In the genomic region with DNA sequence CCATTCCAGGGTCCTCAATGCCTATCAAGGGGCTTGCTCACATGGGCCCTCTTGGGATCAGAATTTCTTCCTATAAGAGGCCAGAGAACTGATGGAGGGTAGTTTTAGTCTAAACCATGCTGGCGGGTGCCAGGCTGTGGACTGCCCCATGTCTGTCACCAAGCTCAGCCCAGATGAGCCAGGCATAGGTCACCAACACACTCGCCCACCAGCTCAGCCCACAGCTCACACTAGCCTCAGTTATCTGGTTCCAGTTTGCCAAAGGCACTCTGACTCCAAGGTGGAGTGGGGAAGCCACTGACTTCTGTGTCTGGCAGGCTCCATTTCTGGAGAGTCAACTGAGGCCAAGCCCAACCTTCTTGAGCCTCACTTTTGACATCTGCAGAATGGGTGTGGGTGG, we compare ENCODE assay signal across 15 cellular contexts. TPM values are rescaled to one million over a fixed set of nuclear protein-coding genes. Genes with fewer than 3 reads are reported as not detected.
DNase-seq lines count a peak whose midpoint lies in the region; ATAC-seq and TF ChIP-seq lines count a peak whose summit lies in the region.
"Had no signal": no experiment of that assay in that cellular context is flagged by ENCODE, and none has a peak within 500 bp of the region (broad histone marks: within the 10 kb centered on the region; RNA-seq: fewer than 3 reads in every experiment).

No MANE protein-coding gene starts in this region.

- H3K27ac ChIP-seq in left ventricle myocardium inferior (replicated peaks): peak overlapping the region; percentile 83
- peak overlapping the region; percentile 70 for H3K27ac ChIP-seq in angular gyrus (ENCODE audit: low read depth, low read length)
- peak overlapping the region; percentile 85 to 90 for H3K27ac ChIP-seq in coronary artery
- H3K27ac ChIP-seq in thoracic aorta: peak overlapping the region; percentile 60 to 98
- H3K27ac ChIP-seq: BLaER1 had no signal

- H3K9me3 ChIP-seq in left ventricle myocardium inferior (replicated peaks) (no peaks in the 10 kb centered on the region), thoracic aorta (no peaks in the 10 kb centered on the region)
- H3K9me3 ChIP-seq: BLaER1, Caco-2 had no signal

- peaks cover 59% of the 10 kb centered on the region for H3K4me1 ChIP-seq in left ventricle myocardium inferior
- H3K4me1 ChIP-seq in thoracic aorta (ENCODE audit: control insufficient read depth in 1 of 2, low read depth in 2 of 2): peaks cover 27 to 63% of the 10 kb centered on the region in 2 donors
- H3K4me1 ChIP-seq: Caco-2 had no signal

- DNase-seq in left ventricle myocardium inferior (no peak), Right ventricle myocardium superior (no peak), coronary artery (ENCODE audit: low spot score) (no peak), thoracic aorta (ENCODE audit: low spot score) (no peak), NCI-H226 (no peak), occipital lobe (lab: John Stamatoyannopoulos, UW) (no peak)
- DNase-seq: 8988T, AML-193, Caco-2, DND-41, GDM1, HCEC 1CT had no signal

- H3K4me3 ChIP-seq in left ventricle myocardium inferior (no peak overlapping the region), coronary artery (no peak overlapping the region), thoracic aorta (no peak overlapping the region)
- H3K4me3 ChIP-seq: BLaER1 had no signal

- TF ChIP-seq CTCF in left ventricle myocardium inferior (IDR thresholded peaks at IDR 0.05; ENCODE audit: borderline replicate concordance): no peak
- no peak for TF ChIP-seq CTCF in coronary artery (IDR thresholded peaks at IDR 0.05)
- no peak for TF ChIP-seq CTCF in thoracic aorta (IDR thresholded peaks at IDR 0.05)

- H3K36me3 ChIP-seq in left ventricle myocardium inferior (no peaks in the 10 kb centered on the region), thoracic aorta (no peaks in the 10 kb centered on the region)
- H3K36me3 ChIP-seq: BLaER1 had no signal

- intact Hi-C loops in left ventricle myocardium inferior (cut with micrococcal nuclease): no loop called here
- intact Hi-C loops in Right ventricle myocardium superior (cut with DNase I): no loop called here

- H3K27me3 ChIP-seq in left ventricle myocardium inferior (ENCODE audit: low read depth) (no peaks in the 10 kb centered on the region), thoracic aorta (replicated peaks; ENCODE audit: insufficient read depth) (no peaks in the 10 kb centered on the region)
- H3K27me3 ChIP-seq: BLaER1 had no signal

- ATAC-seq in Right ventricle myocardium superior (ENCODE audit: poor library complexity) (no peak), thoracic aorta (ENCODE audit: insufficient number of reproducible peaks, low FRiP score, low read depth) (no peak)

RNA-seq across cellular contexts. Expression of a gene that starts 50.7 kb away (rescaled TPM):
- total RNA-seq in left ventricle myocardium inferior: 121 TPM
- total RNA-seq in Right ventricle myocardium superior: 155 TPM
- 10 to 100 TPM; 10.6 to 15.2 TPM for total RNA-seq in thoracic aorta
- total RNA-seq in occipital lobe: 30.1 TPM
- total RNA-seq: CD8-positive, alpha-beta memory T cell had no signal
